Comparison of ENCODE assay signal across 8 cellular contexts in genomic region chr17:37405955-37406634, GRCh38.
DNase-seq lines count a peak whose midpoint lies in the region; ATAC-seq and TF ChIP-seq lines count a peak whose summit lies in the region.

No MANE protein-coding gene starts in this region.

- H3K27ac ChIP-seq in rectal smooth muscle tissue (ENCODE audit: low read depth, low read length) = peak overlapping the region; percentile 84

- peak; percentile 42 for ATAC-seq in HG02970 (IDR thresholded peaks at IDR 0.05; ENCODE audit: low FRiP score, unreplicated experiment)
- peak; percentile 62 for ATAC-seq in SK-N-SH treated with all-trans-retinoic acid at 6 μM for 48 hours

- H3K27me3 ChIP-seq in rectal smooth muscle tissue (ENCODE audit: control insufficient read depth, insufficient read depth, low read length) = no peaks in the 10 kb centered on the region

- peak overlapping the region; percentile 20 for H3K9ac ChIP-seq in rectal smooth muscle tissue (ENCODE audit: low read length)

- H3K4me3 ChIP-seq in fibroblast of mammary gland (ENCODE audit: control insufficient read depth, low read depth, low read length) = peak overlapping the region; percentile 83
- peak overlapping the region; percentile 69 for H3K4me3 ChIP-seq in rectal smooth muscle tissue (ENCODE audit: low read length)

- H3K4me1 ChIP-seq in rectal smooth muscle tissue (ENCODE audit: control insufficient read depth, insufficient read depth, low read length) = no peaks in the 10 kb centered on the region

- no peak for TF ChIP-seq CTCF in fibroblast of mammary gland (conservative IDR thresholded peaks at IDR 0.05; ENCODE audit: control insufficient read depth, insufficient read depth, low read depth, low read length)

- H3K36me3 ChIP-seq in rectal smooth muscle tissue (ENCODE audit: control insufficient read depth, insufficient read depth, low read length) = no peaks in the 10 kb centered on the region

- DNase-seq in NOMO-1 treated with DMSO at 0.1 percent for 48 hours (lab: John Stamatoyannopoulos, UW; ENCODE audit: unreplicated experiment) (peak; percentile 35), NOMO-1 (lab: John Stamatoyannopoulos, UW; ENCODE audit: unreplicated experiment in 2 of 2) (no peak), fibroblast of mammary gland (ENCODE audit: low read depth) (peak; percentile 12), amniotic stem cell (lab: John Stamatoyannopoulos, UW) (no peak)
- no peak for DNase-seq in stimulated activated CD8-positive, alpha-beta memory T cell treated with anti-CD3 and anti-CD28 coated beads, Interleukin-4, amount 100 ng/mL, for 48 hours

TF ChIP-seq in SK-N-SH treated with all-trans-retinoic acid at 6 μM for 48 hours, 23 proteins besides CTCF, POLR2A, EP300 and RAD21:
- TF ChIP-seq SNAI2 (CRISPR knock-in tag; IDR thresholded peaks at IDR 0.05) = no peak
- no peak for TF ChIP-seq CSDC2 (CRISPR knock-in tag; IDR thresholded peaks at IDR 0.05)
- TF ChIP-seq BACH2 (CRISPR knock-in tag; IDR thresholded peaks at IDR 0.05; ENCODE audit: borderline replicate concordance) = no peak
- no peak for TF ChIP-seq ZFP30 (CRISPR knock-in tag; IDR thresholded peaks at IDR 0.05)
- no peak for TF ChIP-seq PATZ1 (CRISPR knock-in tag; IDR thresholded peaks at IDR 0.05; ENCODE audit: borderline replicate concordance)
- TF ChIP-seq POU6F1 (CRISPR knock-in tag; IDR thresholded peaks at IDR 0.05; ENCODE audit: borderline replicate concordance, low read depth) = no peak
- no peak for TF ChIP-seq ARNTL (CRISPR knock-in tag; IDR thresholded peaks at IDR 0.05; ENCODE audit: borderline replicate concordance, low read depth)
- TF ChIP-seq TCF4 (CRISPR knock-in tag; IDR thresholded peaks at IDR 0.05; ENCODE audit: borderline replicate concordance) = no peak
- TF ChIP-seq PPARA (CRISPR knock-in tag; IDR thresholded peaks at IDR 0.05; ENCODE audit: borderline replicate concordance) = no peak
- no peak for TF ChIP-seq OSR1 (CRISPR knock-in tag; IDR thresholded peaks at IDR 0.05)
- TF ChIP-seq TOX (CRISPR knock-in tag; IDR thresholded peaks at IDR 0.05; ENCODE audit: borderline replicate concordance) = no peak
- no peak for TF ChIP-seq ZNF70 (CRISPR knock-in tag; IDR thresholded peaks at IDR 0.05)
- TF ChIP-seq RARB (CRISPR knock-in tag; IDR thresholded peaks at IDR 0.05) = no peak
- no peak for TF ChIP-seq ESRRG (CRISPR knock-in tag; IDR thresholded peaks at IDR 0.05)
- no peak for TF ChIP-seq ZC3H10 (CRISPR knock-in tag; IDR thresholded peaks at IDR 0.05)
- no peak for TF ChIP-seq ZFP3 (CRISPR knock-in tag; IDR thresholded peaks at IDR 0.05)
- TF ChIP-seq CREB5 (CRISPR knock-in tag; IDR thresholded peaks at IDR 0.05; ENCODE audit: low read depth) = no peak
- no peak for TF ChIP-seq ZNF565 (CRISPR knock-in tag; conservative IDR thresholded peaks at IDR 0.05; ENCODE audit: low read depth)
- TF ChIP-seq TSHZ2 (CRISPR knock-in tag; IDR thresholded peaks at IDR 0.05) = no peak

Comparison
In these comparisons a context has a peak if more than half of its experiments do, and no peak if none do; other contexts are left out.
1. DNase-seq: peak in NOMO-1 treated with DMSO at 0.1 percent for 48 hours (single experiment) and fibroblast of mammary gland (single experiment); none in NOMO-1 (0 of 2), amniotic stem cell (single experiment) and stimulated activated CD8-positive, alpha-beta memory T cell treated with anti-CD3 and anti-CD28 coated beads, Interleukin-4, amount 100 ng/mL, for 48 hours (single experiment).